21 cellular contexts compared by ENCODE assay signal in the genomic region with DNA sequence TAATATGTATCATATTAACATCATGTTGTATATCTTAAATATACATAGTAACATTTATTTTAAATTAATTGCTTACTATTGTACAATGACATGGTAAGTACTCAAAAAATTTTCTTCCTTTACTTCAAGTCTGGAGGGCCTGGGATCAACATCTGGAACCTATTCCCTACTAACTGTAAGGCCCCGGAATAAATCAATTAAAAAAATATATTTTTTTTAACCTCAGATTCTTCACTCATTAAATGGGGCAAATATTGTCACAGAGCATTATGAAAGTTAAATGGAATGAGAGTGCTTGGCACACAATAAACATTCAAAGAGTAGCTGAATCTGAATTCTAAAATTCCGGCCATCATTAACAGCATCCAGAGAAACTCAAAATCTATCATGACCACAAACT.
"Had no signal": no experiment of that assay in that cellular context is flagged by ENCODE, and none has a peak within 500 bp of the region (broad histone marks: within the 10 kb centered on the region; RNA-seq: fewer than 3 reads in every experiment).

No MANE protein-coding gene starts in this region.

- H3K4me3 ChIP-seq: body of pancreas, colonic mucosa, gastroesophageal sphincter, heart right ventricle, lower lobe of right lung had no signal

- H3K27me3 Mint-ChIP-seq: activated CD4-positive, alpha-beta memory T cell treated with anti-CD3 and anti-CD28 coated beads, Interleukin-2, amount 10 ng/mL, durations not matched to agents 7 days and 5 days; activated CD4-positive, alpha-beta T cell treated with anti-CD3 and anti-CD28 coated beads for 36 hours; activated naive CD8-positive, alpha-beta T cell; naive B cell; stimulated activated memory B cell treated with anti-CD40 and anti-IgM and Interleukin-4, amounts not matched to agents 10 μg/mL and 1 μg/mL and 100 μg/mL, for 72 hours; T-cell had no signal

- ATAC-seq: activated CD4-positive, alpha-beta T cell treated with anti-CD3 and anti-CD28 coated beads for 36 hours; activated T-cell treated with anti-CD3 and anti-CD28 coated beads, Interleukin-2, amount 50 U/mL, for 4 hours; body of pancreas; gastroesophageal sphincter; heart right ventricle; left colon; lower lobe of right lung; stimulated activated memory B cell treated with anti-CD40 and anti-IgM and Interleukin-4, amounts not matched to agents 10 μg/mL and 1 μg/mL and 100 μg/mL, for 72 hours; T-cell had no signal

- H3K27me3 ChIP-seq: body of pancreas, colonic mucosa, gastroesophageal sphincter, heart right ventricle, neutrophil had no signal

- DNase-seq: activated CD4-positive, alpha-beta memory T cell treated with anti-CD3 and anti-CD28 coated beads, Interleukin-2, amount 10 ng/mL, durations not matched to agents 7 days and 5 days; activated CD4-positive, alpha-beta T cell treated with anti-CD3 and anti-CD28 coated beads for 36 hours; activated effector memory CD4-positive, alpha-beta T cell treated with anti-CD3 and anti-CD28 coated beads, Interleukin-2, amount 50 U/mL, for 16 hours; activated T-cell treated with anti-CD3 and anti-CD28 coated beads, Interleukin-2, amount 50 U/mL, for 4 hours; amygdala; body of pancreas; caudate nucleus; colonic mucosa; heart right ventricle; left colon; lower lobe of right lung; naive B cell; retina; stimulated activated CD4-positive, alpha-beta T cell treated with anti-CD3 and anti-CD28 coated beads, Interleukin-12 subunit alpha, Interleukin-12 subunit beta, amount 100 ng/mL, for 4 hours; stimulated activated CD4-positive, alpha-beta T cell treated with anti-CD3 and anti-CD28 coated beads, Interleukin-2, amount 100 ng/mL, for 24 hours; T-cell; WERI-Rb-1 had no signal

- H3K4me1 ChIP-seq: colonic mucosa had no signal

- H3K9me3 ChIP-seq: body of pancreas, colonic mucosa, gastroesophageal sphincter, heart right ventricle, lower lobe of right lung, neutrophil had no signal

- H3K36me3 ChIP-seq: colonic mucosa, gastroesophageal sphincter, heart right ventricle, lower lobe of right lung, neutrophil, WERI-Rb-1 had no signal

- H3K4me3 Mint-ChIP-seq: activated CD4-positive, alpha-beta memory T cell treated with anti-CD3 and anti-CD28 coated beads, Interleukin-2, amount 10 ng/mL, durations not matched to agents 7 days and 5 days; activated CD4-positive, alpha-beta T cell treated with anti-CD3 and anti-CD28 coated beads for 36 hours; activated naive CD8-positive, alpha-beta T cell; activated T-cell treated with anti-CD3 and anti-CD28 coated beads, Interleukin-2, amount 50 U/mL, for 4 hours; stimulated activated memory B cell treated with anti-CD40 and anti-IgM and Interleukin-4, amounts not matched to agents 10 μg/mL and 1 μg/mL and 100 μg/mL, for 72 hours; T-cell had no signal

- H3K27ac Mint-ChIP-seq: activated CD4-positive, alpha-beta memory T cell treated with anti-CD3 and anti-CD28 coated beads, Interleukin-2, amount 10 ng/mL, durations not matched to agents 7 days and 5 days; activated CD4-positive, alpha-beta T cell treated with anti-CD3 and anti-CD28 coated beads for 36 hours; stimulated activated memory B cell treated with anti-CD40 and anti-IgM and Interleukin-4, amounts not matched to agents 10 μg/mL and 1 μg/mL and 100 μg/mL, for 72 hours had no signal

- H3K27ac ChIP-seq: body of pancreas, colonic mucosa, gastroesophageal sphincter, heart right ventricle, lower lobe of right lung, neutrophil, WERI-Rb-1 had no signal

- H3K9me3 Mint-ChIP-seq: activated T-cell treated with anti-CD3 and anti-CD28 coated beads, Interleukin-2, amount 50 U/mL, for 4 hours had no signal
